ENCODE assay signal across 1 cellular context in the genomic region with DNA sequence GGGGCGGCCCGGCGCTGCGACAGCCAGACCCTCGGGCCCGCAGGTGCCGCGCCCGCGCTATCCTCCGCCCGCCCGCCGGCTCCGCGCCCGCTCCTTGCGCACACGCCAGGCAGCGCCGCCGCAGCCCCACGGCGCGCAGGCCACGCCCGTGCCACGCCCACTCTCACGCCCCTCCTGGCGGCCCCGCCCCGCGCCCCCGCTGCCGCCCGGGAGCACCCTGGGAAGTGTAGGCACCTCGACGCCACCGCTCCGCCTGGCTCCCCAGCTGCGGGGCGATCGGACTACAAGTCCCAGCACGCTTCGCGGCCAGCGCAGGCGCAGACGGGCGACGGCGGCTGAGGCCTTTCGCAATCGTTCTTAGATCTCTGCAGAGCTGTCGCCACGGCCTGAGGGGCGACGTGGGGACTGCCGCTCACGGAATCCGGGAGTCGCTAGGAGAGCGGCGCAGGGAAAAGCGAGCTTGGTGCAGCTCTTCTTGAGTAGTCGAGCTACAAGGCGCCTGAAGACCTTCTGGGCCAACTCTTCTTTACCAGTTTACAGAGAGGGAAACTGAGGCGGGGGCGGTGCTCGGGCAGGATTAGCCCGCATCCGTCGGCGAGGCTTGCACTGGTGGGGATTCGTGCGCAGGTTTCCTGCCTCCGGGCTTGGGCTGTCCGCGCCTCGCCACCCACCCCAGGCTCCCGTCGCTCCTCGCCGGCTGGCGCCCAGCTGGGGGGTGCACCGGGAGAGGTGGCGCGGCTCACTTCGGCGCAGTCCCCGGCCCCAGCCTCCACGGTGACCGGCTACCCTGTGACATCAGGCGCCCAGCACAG.
TF ChIP-seq lines count a peak whose summit lies in the region.

A gene (minus strand): TSS at position 104 of the 812 bp plus-strand sequence. CDS start 124 bp downstream, outside the sequence.

TF ChIP-seq in K562, 482 proteins besides CTCF, POLR2A, EP300 and RAD21 (continued from another document and continues in another):
- TF ChIP-seq SIRT6 (IDR thresholded peaks at IDR 0.05; ENCODE audit: low read depth, low read length): no peak
- TF ChIP-seq, protein P1, sequence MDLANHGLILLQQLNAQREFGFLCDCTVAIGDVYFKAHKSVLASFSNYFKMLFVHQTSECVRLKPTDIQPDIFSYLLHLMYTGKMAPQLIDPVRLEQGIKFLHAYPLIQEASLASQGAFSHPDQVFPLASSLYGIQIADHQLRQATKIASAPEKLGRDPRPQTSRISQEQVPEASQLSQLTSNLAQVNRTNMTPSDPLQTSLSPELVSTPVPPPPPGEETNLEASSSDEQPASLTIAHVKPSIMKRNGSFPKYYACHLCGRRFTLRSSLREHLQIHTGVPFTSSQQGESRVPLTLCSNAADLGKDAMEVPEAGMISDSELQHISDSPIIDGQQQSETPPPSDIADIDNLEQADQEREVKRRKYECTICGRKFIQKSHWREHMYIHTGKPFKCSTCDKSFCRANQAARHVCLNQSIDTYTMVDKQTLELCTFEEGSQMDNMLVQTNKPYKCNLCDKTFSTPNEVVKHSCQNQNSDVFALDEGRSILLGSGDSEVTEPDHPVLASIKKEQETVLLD (IDR thresholded peaks at IDR 0.05): peak; percentile 88
- TF ChIP-seq, protein P2, sequence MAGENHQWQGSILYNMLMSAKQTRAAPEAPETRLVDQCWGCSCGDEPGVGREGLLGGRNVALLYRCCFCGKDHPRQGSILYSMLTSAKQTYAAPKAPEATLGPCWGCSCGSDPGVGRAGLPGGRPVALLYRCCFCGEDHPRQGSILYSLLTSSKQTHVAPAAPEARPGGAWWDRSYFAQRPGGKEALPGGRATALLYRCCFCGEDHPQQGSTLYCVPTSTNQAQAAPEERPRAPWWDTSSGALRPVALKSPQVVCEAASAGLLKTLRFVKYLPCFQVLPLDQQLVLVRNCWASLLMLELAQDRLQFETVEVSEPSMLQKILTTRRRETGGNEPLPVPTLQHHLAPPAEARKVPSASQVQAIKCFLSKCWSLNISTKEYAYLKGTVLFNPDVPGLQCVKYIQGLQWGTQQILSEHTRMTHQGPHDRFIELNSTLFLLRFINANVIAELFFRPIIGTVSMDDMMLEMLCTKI (IDR thresholded peaks at IDR 0.05; ENCODE audit: partially characterized antibody): no peak
- no peak for TF ChIP-seq GABPB2 (CRISPR knock-in tag; conservative IDR thresholded peaks at IDR 0.05)
- TF ChIP-seq TRIM28 (IDR thresholded peaks at IDR 0.05): no peak
- no peak for TF ChIP-seq HNRNPH1 (optimal IDR thresholded peaks at IDR 0.05; ENCODE audit: low read depth, low read length)
- TF ChIP-seq TAL1 (IDR thresholded peaks at IDR 0.05): no peak
- no peak for TF ChIP-seq PYGO2 (tag; IDR thresholded peaks at IDR 0.05)
- TF ChIP-seq, protein P3, sequence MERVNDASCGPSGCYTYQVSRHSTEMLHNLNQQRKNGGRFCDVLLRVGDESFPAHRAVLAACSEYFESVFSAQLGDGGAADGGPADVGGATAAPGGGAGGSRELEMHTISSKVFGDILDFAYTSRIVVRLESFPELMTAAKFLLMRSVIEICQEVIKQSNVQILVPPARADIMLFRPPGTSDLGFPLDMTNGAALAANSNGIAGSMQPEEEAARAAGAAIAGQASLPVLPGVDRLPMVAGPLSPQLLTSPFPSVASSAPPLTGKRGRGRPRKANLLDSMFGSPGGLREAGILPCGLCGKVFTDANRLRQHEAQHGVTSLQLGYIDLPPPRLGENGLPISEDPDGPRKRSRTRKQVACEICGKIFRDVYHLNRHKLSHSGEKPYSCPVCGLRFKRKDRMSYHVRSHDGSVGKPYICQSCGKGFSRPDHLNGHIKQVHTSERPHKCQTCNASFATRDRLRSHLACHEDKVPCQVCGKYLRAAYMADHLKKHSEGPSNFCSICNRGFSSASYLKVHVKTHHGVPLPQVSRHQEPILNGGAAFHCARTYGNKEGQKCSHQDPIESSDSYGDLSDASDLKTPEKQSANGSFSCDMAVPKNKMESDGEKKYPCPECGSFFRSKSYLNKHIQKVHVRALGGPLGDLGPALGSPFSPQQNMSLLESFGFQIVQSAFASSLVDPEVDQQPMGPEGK (CRISPR knock-in tag; IDR thresholded peaks at IDR 0.05; ENCODE audit: borderline replicate concordance): no peak
- TF ChIP-seq, protein P4, sequence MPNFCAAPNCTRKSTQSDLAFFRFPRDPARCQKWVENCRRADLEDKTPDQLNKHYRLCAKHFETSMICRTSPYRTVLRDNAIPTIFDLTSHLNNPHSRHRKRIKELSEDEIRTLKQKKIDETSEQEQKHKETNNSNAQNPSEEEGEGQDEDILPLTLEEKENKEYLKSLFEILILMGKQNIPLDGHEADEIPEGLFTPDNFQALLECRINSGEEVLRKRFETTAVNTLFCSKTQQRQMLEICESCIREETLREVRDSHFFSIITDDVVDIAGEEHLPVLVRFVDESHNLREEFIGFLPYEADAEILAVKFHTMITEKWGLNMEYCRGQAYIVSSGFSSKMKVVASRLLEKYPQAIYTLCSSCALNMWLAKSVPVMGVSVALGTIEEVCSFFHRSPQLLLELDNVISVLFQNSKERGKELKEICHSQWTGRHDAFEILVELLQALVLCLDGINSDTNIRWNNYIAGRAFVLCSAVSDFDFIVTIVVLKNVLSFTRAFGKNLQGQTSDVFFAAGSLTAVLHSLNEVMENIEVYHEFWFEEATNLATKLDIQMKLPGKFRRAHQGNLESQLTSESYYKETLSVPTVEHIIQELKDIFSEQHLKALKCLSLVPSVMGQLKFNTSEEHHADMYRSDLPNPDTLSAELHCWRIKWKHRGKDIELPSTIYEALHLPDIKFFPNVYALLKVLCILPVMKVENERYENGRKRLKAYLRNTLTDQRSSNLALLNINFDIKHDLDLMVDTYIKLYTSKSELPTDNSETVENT (CRISPR knock-in tag; IDR thresholded peaks at IDR 0.05): 0 out of 2 replicates have a peak, but pooled peaks have one; percentile 11
- TF ChIP-seq KHSRP (IDR thresholded peaks at IDR 0.05): no peak
- TF ChIP-seq CEBPB (tag; IDR thresholded peaks at IDR 0.05): peak; percentile 100
- TF ChIP-seq SIX5 (IDR thresholded peaks at IDR 0.05; ENCODE audit: borderline replicate concordance in 1 of 2, insufficient read depth in 1 of 2, low read depth in 1 of 2, low read length in 2 of 2): peak; percentile 73 to 84; a peak in 3 of 4 replicates
- TF ChIP-seq, protein P5, sequence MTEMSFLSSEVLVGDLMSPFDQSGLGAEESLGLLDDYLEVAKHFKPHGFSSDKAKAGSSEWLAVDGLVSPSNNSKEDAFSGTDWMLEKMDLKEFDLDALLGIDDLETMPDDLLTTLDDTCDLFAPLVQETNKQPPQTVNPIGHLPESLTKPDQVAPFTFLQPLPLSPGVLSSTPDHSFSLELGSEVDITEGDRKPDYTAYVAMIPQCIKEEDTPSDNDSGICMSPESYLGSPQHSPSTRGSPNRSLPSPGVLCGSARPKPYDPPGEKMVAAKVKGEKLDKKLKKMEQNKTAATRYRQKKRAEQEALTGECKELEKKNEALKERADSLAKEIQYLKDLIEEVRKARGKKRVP (CRISPR knock-in tag; IDR thresholded peaks at IDR 0.05): no peak
- TF ChIP-seq ZNF589 (CRISPR knock-in tag; IDR thresholded peaks at IDR 0.05; ENCODE audit: low read depth): no peak
- TF ChIP-seq, protein P6, sequence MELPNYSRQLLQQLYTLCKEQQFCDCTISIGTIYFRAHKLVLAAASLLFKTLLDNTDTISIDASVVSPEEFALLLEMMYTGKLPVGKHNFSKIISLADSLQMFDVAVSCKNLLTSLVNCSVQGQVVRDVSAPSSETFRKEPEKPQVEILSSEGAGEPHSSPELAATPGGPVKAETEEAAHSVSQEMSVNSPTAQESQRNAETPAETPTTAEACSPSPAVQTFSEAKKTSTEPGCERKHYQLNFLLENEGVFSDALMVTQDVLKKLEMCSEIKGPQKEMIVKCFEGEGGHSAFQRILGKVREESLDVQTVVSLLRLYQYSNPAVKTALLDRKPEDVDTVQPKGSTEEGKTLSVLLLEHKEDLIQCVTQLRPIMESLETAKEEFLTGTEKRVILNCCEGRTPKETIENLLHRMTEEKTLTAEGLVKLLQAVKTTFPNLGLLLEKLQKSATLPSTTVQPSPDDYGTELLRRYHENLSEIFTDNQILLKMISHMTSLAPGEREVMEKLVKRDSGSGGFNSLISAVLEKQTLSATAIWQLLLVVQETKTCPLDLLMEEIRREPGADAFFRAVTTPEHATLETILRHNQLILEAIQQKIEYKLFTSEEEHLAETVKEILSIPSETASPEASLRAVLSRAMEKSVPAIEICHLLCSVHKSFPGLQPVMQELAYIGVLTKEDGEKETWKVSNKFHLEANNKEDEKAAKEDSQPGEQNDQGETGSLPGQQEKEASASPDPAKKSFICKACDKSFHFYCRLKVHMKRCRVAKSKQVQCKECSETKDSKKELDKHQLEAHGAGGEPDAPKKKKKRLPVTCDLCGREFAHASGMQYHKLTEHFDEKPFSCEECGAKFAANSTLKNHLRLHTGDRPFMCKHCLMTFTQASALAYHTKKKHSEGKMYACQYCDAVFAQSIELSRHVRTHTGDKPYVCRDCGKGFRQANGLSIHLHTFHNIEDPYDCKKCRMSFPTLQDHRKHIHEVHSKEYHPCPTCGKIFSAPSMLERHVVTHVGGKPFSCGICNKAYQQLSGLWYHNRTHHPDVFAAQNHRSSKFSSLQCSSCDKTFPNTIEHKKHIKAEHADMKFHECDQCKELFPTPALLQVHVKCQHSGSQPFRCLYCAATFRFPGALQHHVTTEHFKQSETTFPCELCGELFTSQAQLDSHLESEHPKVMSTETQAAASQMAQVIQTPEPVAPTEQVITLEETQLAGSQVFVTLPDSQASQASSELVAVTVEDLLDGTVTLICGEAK (IDR thresholded peaks at IDR 0.05): 0 out of 2 replicates have a peak, but pooled peaks have one; percentile 14
- TF ChIP-seq, protein P6 (CRISPR knock-in tag; IDR thresholded peaks at IDR 0.05): no peak
- TF ChIP-seq ZNF507 (tag; conservative IDR thresholded peaks at IDR 0.05): no peak
- TF ChIP-seq STAG1 (CRISPR knock-in tag; IDR thresholded peaks at IDR 0.05; ENCODE audit: borderline replicate concordance): no peak
- TF ChIP-seq ZNF764 (CRISPR knock-in tag; IDR thresholded peaks at IDR 0.05; ENCODE audit: low read depth): no peak
- no peak for TF ChIP-seq KAT8 (IDR thresholded peaks at IDR 0.05; ENCODE audit: low read depth)
- peak; percentile 98 for TF ChIP-seq CEBPG (CRISPR knock-in tag; IDR thresholded peaks at IDR 0.05)
- peak; percentile 96 to 98 for TF ChIP-seq CEBPG (tag; conservative IDR thresholded peaks at IDR 0.05 in 1 of 2, IDR thresholded peaks at IDR 0.05 in 1 of 2)
- no peak for TF ChIP-seq ESRRA (IDR thresholded peaks at IDR 0.05; ENCODE audit: borderline replicate concordance, low read depth)
- TF ChIP-seq RAD51 (IDR thresholded peaks at IDR 0.05; ENCODE audit: borderline replicate concordance, low read depth): no peak
- TF ChIP-seq ZNF354B (CRISPR knock-in tag; IDR thresholded peaks at IDR 0.05): no peak
- TF ChIP-seq, protein P7, sequence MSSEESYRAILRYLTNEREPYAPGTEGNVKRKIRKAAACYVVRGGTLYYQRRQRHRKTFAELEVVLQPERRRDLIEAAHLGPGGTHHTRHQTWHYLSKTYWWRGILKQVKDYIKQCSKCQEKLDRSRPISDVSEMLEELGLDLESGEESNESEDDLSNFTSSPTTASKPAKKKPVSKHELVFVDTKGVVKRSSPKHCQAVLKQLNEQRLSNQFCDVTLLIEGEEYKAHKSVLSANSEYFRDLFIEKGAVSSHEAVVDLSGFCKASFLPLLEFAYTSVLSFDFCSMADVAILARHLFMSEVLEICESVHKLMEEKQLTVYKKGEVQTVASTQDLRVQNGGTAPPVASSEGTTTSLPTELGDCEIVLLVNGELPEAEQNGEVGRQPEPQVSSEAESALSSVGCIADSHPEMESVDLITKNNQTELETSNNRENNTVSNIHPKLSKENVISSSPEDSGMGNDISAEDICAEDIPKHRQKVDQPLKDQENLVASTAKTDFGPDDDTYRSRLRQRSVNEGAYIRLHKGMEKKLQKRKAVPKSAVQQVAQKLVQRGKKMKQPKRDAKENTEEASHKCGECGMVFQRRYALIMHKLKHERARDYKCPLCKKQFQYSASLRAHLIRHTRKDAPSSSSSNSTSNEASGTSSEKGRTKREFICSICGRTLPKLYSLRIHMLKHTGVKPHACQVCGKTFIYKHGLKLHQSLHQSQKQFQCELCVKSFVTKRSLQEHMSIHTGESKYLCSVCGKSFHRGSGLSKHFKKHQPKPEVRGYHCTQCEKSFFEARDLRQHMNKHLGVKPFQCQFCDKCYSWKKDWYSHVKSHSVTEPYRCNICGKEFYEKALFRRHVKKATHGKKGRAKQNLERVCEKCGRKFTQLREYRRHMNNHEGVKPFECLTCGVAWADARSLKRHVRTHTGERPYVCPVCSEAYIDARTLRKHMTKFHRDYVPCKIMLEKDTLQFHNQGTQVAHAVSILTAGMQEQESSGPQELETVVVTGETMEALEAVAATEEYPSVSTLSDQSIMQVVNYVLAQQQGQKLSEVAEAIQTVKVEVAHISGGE (CRISPR knock-in tag; IDR thresholded peaks at IDR 0.05): 0 out of 6 replicates have a peak, but pooled peaks of 1 of the 3 experiments have one; percentile 35
